ENCODE assay signal across 19 cellular contexts in genomic region chr3:120745466-120745865, GRCh38.
"Had no signal": no experiment of that assay in that cellular context is flagged by ENCODE, and none has a peak within 500 bp of the region (broad histone marks: within the 10 kb centered on the region; RNA-seq: fewer than 3 reads in every experiment).

No MANE protein-coding gene starts in this region.

- DNase-seq: activated CD4-positive, alpha-beta T cell treated with anti-CD3 and anti-CD28 coated beads for 48 hours; activated CD4-positive, alpha-beta T cell treated with anti-CD3 and anti-CD28 coated beads, Interleukin-2, amount 50 U/mL, for 4 hours; activated CD8-positive, alpha-beta memory T cell treated with anti-CD3 and anti-CD28 coated beads, Interleukin-2, amount 50 U/mL, for 48 hours; activated CD8-positive, alpha-beta T cell treated with anti-CD3 and anti-CD28 coated beads, Interleukin-2, amount 10 ng/mL, durations not matched to agents 7 days and 5 days; activated naive CD4-positive, alpha-beta T cell treated with anti-CD3 and anti-CD28 coated beads, Interleukin-2, amount 50 U/mL, for 16 hours; activated naive CD8-positive, alpha-beta T cell treated with anti-CD3 and anti-CD28 coated beads, Interleukin-2, amount 10 ng/mL, durations not matched to agents 7 days and 5 days; activated T-cell treated with anti-CD3 and anti-CD28 coated beads, Interleukin-2, amount 50 U/mL, for 1 hour; adrenal gland; anterior cingulate cortex; caudate nucleus; NCI-H1048; NCI-H1930; NCI-H2107; NCI-H510A treated with DMSO at 0.1 percent for 48 hours; PC-3; SHP77; SW 1271 had no signal

- H3K27me3 ChIP-seq: adrenal gland, breast epithelium, SJSA1 had no signal

- H3K9me3 ChIP-seq: adrenal gland, breast epithelium, SJSA1 had no signal

- H3K4me3 Mint-ChIP-seq: activated naive CD8-positive, alpha-beta T cell treated with anti-CD3 and anti-CD28 coated beads, Interleukin-2, amount 10 ng/mL, durations not matched to agents 7 days and 5 days had no signal

- H3K27me3 Mint-ChIP-seq: activated naive CD8-positive, alpha-beta T cell treated with anti-CD3 and anti-CD28 coated beads, Interleukin-2, amount 10 ng/mL, durations not matched to agents 7 days and 5 days had no signal

- H3K9me3 Mint-ChIP-seq: activated naive CD8-positive, alpha-beta T cell treated with anti-CD3 and anti-CD28 coated beads, Interleukin-2, amount 10 ng/mL, durations not matched to agents 7 days and 5 days had no signal

- H3K27ac Mint-ChIP-seq: activated CD8-positive, alpha-beta T cell treated with anti-CD3 and anti-CD28 coated beads, Interleukin-2, amount 10 ng/mL, durations not matched to agents 7 days and 5 days; activated naive CD8-positive, alpha-beta T cell treated with anti-CD3 and anti-CD28 coated beads, Interleukin-2, amount 10 ng/mL, durations not matched to agents 7 days and 5 days had no signal

- H3K27ac ChIP-seq: adrenal gland, breast epithelium, SJSA1 had no signal
